9 cellular contexts compared by ENCODE assay signal in genomic region chr5:115246361-115246991, GRCh38. TPM values are rescaled to one million over a fixed set of nuclear protein-coding genes. Genes with fewer than 3 reads are reported as not detected.
DNase-seq lines count a peak whose midpoint lies in the region; ATAC-seq, FAIRE-seq and TF ChIP-seq lines count a peak whose summit lies in the region.
"Had no signal": no experiment of that assay in that cellular context is flagged by ENCODE, and none has a peak within 500 bp of the region (broad histone marks: within the 10 kb centered on the region; RNA-seq: fewer than 3 reads in every experiment).

No MANE protein-coding gene starts in this region.

- no peaks in the 10 kb centered on the region for H3K9me3 Mint-ChIP-seq in neural progenitor cell
- H3K9me3 Mint-ChIP-seq: T-helper 1 cell treated with Interleukin-12 subunit alpha and Interleukin-12 subunit beta and Interleukin-4 antibody, amounts not matched to agents 30 μg/mL and 1 μg/mL, for 36 hours had no signal

- TF ChIP-seq CTCF in D721Med (IDR thresholded peaks at IDR 0.05; ENCODE audit: insufficient read depth, missing control alignments) (peak; percentile 89), Peyer's patch (IDR thresholded peaks at IDR 0.05) (peak; percentile 13 to 89 (median 81)), neural progenitor cell (IDR thresholded peaks at IDR 0.05) (peak; percentile 77)

- no peak overlapping the region for H3K27ac Mint-ChIP-seq in neural progenitor cell
- H3K27ac Mint-ChIP-seq: T-helper 1 cell treated with Interleukin-12 subunit alpha and Interleukin-12 subunit beta and Interleukin-4 antibody, amounts not matched to agents 30 μg/mL and 1 μg/mL, for 36 hours had no signal

- ATAC-seq in GM19324 (IDR thresholded peaks at IDR 0.05; ENCODE audit: low FRiP score, unreplicated experiment) = peak; percentile 61
- ATAC-seq in esophagus mucosa = peak; percentile 48
- ATAC-seq in HG02970 (IDR thresholded peaks at IDR 0.05; ENCODE audit: low FRiP score, unreplicated experiment) = no peak

- H3K27me3 Mint-ChIP-seq in neural progenitor cell (ENCODE audit: insufficient read depth, low read depth) = no peaks in the 10 kb centered on the region

- H3K27me3 ChIP-seq in Peyer's patch = no peaks in the 10 kb centered on the region
- no peaks in the 10 kb centered on the region for H3K27me3 ChIP-seq in neural progenitor cell

- H3K9me3 ChIP-seq in Peyer's patch (no peaks in the 10 kb centered on the region), neural progenitor cell (ENCODE audit: low read depth) (no peaks in the 10 kb centered on the region)

- H3K36me3 ChIP-seq in Peyer's patch = peaks cover 0 to 9% (median 0%) of the 10 kb centered on the region in 3 donors
- no peaks in the 10 kb centered on the region for H3K36me3 ChIP-seq in neural progenitor cell

- no peak for TF ChIP-seq POLR2A in Peyer's patch (IDR thresholded peaks at IDR 0.05)

- H3K79me2 ChIP-seq in neural progenitor cell (ENCODE audit: low read depth) = peaks cover 17% of the 10 kb centered on the region

- no peak overlapping the region for H3K9ac ChIP-seq in neural progenitor cell

- H3K4me2 ChIP-seq in neural progenitor cell = no peak overlapping the region

- H3K4me1 ChIP-seq in Peyer's patch = peaks cover 0 to 28% (median 0%) of the 10 kb centered on the region in 4 donors
- H3K4me1 ChIP-seq in neural progenitor cell = no peaks in the 10 kb centered on the region

- H2AFZ ChIP-seq in neural progenitor cell (replicated peaks) = no peak overlapping the region

- no peak for DNase-seq in D721Med (ENCODE audit: insufficient read length, low spot score)
- peak; percentile 69 for DNase-seq in HT-29 (ENCODE audit: low spot score)
- no peak for DNase-seq in Peyer's patch
- DNase-seq in neural progenitor cell (ENCODE audit: low spot score) = peak; percentile 54
- no peak for DNase-seq in 8988T

- H3F3A ChIP-seq in neural progenitor cell (ENCODE audit: low read depth) = peaks cover 5% of the 10 kb centered on the region

- peak; percentile 70 for FAIRE-seq in D721Med (lab: Jason Lieb, UNC)

- H4K20me1 ChIP-seq in neural progenitor cell (ENCODE audit: low read depth) = peaks cover 13% of the 10 kb centered on the region

- H3K27ac ChIP-seq in Peyer's patch (no peak overlapping the region), neural progenitor cell (no peak overlapping the region)

- no peak overlapping the region for H3K4me3 Mint-ChIP-seq in neural progenitor cell
- H3K4me3 Mint-ChIP-seq: T-helper 1 cell treated with Interleukin-12 subunit alpha and Interleukin-12 subunit beta and Interleukin-4 antibody, amounts not matched to agents 30 μg/mL and 1 μg/mL, for 36 hours had no signal

- H3K4me3 ChIP-seq in Peyer's patch (no peak overlapping the region), neural progenitor cell (no peak overlapping the region)

- H3K36me3 Mint-ChIP-seq in neural progenitor cell = no peaks in the 10 kb centered on the region

- H3K4me1 Mint-ChIP-seq in neural progenitor cell = no peaks in the 10 kb centered on the region

RNA-seq across cellular contexts. Expression of gene PGGT1B, which starts 16.2 kb away (rescaled TPM):
- 11.7 and 12.7 TPM in 2 replicates for total RNA-seq in HT-29 (2014; rRNA removed; shearing (Covaris generic))
- total RNA-seq in Peyer's patch = 10 to 100 TPM; 12.8 to 34.7 (median 16.5) TPM
- total RNA-seq in esophagus mucosa = 38.2 TPM
- total RNA-seq in neural progenitor cell (ENCODE audit: low replicate concordance) = 19.7 and 20.6 TPM in 2 replicates

RNA-seq across cellular contexts. Expression of gene CCDC112, which starts 50.0 kb away (rescaled TPM):
- 3.4 and 4.7 TPM in 2 replicates for total RNA-seq in HT-29 (2014; rRNA removed; shearing (Covaris generic))
- total RNA-seq in Peyer's patch (10 to 100 TPM in 2 of 4 donors, 1 to 10 TPM in 2; 6.8 to 13.2 (median 10.5) TPM), esophagus mucosa (3.3 TPM), neural progenitor cell (ENCODE audit: low replicate concordance) (22.0 and 33.6 TPM in 2 replicates)

Comparison
In these comparisons a context has a peak if more than half of its experiments do, and no peak if none do; other contexts are left out.
1. DNase-seq: peak in HT-29 (single experiment) and neural progenitor cell (single experiment); none in D721Med (single experiment), Peyer's patch (0 of 3) and 8988T (single experiment).
2. Peak in every context shown above with its lines, with median percentiles within 50 percentile points of each other: CTCF ChIP-seq.